Comparison of ENCODE assay signal across 29 cellular contexts in genomic region chr13:100904293-100904976, GRCh38.
"Had no signal": no experiment of that assay in that cellular context is flagged by ENCODE, and none has a peak within 500 bp of the region (broad histone marks: within the 10 kb centered on the region; RNA-seq: fewer than 3 reads in every experiment).

No MANE protein-coding gene starts in this region.

- ATAC-seq: stimulated activated effector memory CD8-positive, alpha-beta T cell treated with anti-CD3 and anti-CD28 coated beads, Interleukin-12 subunit alpha, Interleukin-12 subunit beta, amount 100 ng/mL, for 72 hours; stimulated activated memory B cell treated with anti-CD40 and anti-IgM and Interleukin-4, amounts not matched to agents 10 μg/mL and 1 μg/mL and 100 μg/mL, for 72 hours; stimulated activated naive B cell treated with anti-CD40 and anti-IgM and Interleukin-4, amounts not matched to agents 10 μg/mL and 1 μg/mL and 100 μg/mL, for 72 hours; stimulated activated naive CD8-positive, alpha-beta T cell treated with anti-CD3 and anti-CD28 coated beads, Interleukin-15, amount 100 ng/mL, for 72 hours; stimulated activated naive CD8-positive, alpha-beta T cell treated with anti-CD3 and anti-CD28 coated beads, Interleukin-15, Interleukin-2, amounts not matched to agents 100 U/mL and 50 U/mL, for 24 hours; upper lobe of right lung had no signal

- H3K36me3 Mint-ChIP-seq: stimulated activated effector memory CD8-positive, alpha-beta T cell treated with anti-CD3 and anti-CD28 coated beads, Interleukin-12 subunit alpha, Interleukin-12 subunit beta, amount 100 ng/mL, for 72 hours; stimulated activated memory B cell treated with anti-CD40 and anti-IgM and Interleukin-4, amounts not matched to agents 10 μg/mL and 1 μg/mL and 100 μg/mL, for 72 hours; stimulated activated naive B cell treated with anti-CD40 and anti-IgM and Interleukin-4, amounts not matched to agents 10 μg/mL and 1 μg/mL and 100 μg/mL, for 72 hours; type B pancreatic cell had no signal

- H3K27ac ChIP-seq: stomach, suprapubic skin, testis, thoracic aorta, thyroid gland, tibial artery, tibial nerve, transverse colon, upper lobe of left lung, upper lobe of right lung, uterus, vagina had no signal

- H3K4me1 ChIP-seq: stomach, suprapubic skin, testis, thyroid gland, tibial artery, tibial nerve, transverse colon, upper lobe of left lung, upper lobe of right lung, uterus, vagina had no signal

- DNase-seq: stimulated activated CD4-positive, alpha-beta T cell treated with anti-CD3 and anti-CD28 coated beads, Interleukin-2, amount 100 ng/mL, for 48 hours; stimulated activated CD4-positive, alpha-beta T cell treated with anti-CD3 and anti-CD28 coated beads, Interleukin-4, amount 100 ng/mL, for 1 hour; stimulated activated CD4-positive, alpha-beta T cell treated with anti-CD3 and anti-CD28 coated beads, Interleukin-4, amount 100 ng/mL, for 24 hours; stimulated activated CD4-positive, alpha-beta T cell treated with anti-CD3 and anti-CD28 coated beads, Interleukin-4, amount 100 ng/mL, for 4 hours; stimulated activated CD8-positive, alpha-beta memory T cell treated with anti-CD3 and anti-CD28 coated beads, Interleukin-4, amount 100 ng/mL, for 48 hours; stimulated activated naive B cell treated with anti-CD40 and anti-IgM and Interleukin-4, amounts not matched to agents 10 μg/mL and 1 μg/mL and 100 μg/mL, for 72 hours; stimulated activated naive CD4-positive, alpha-beta T cell; stimulated activated naive CD4-positive, alpha-beta T cell treated with Interleukin-2 at 50 U/mL for 16 hours; stimulated activated naive CD8-positive, alpha-beta T cell treated with anti-CD3 and anti-CD28 coated beads, Interleukin-15, amount 100 ng/mL, for 72 hours; stimulated activated naive CD8-positive, alpha-beta T cell treated with anti-CD3 and anti-CD28 coated beads, Interleukin-15, Interleukin-2, amounts not matched to agents 100 U/mL and 50 U/mL, for 24 hours; stomach; substantia nigra; testis; thyroid gland; tibial artery; transverse colon; trophoblast cell; upper lobe of left lung; upper lobe of right lung; uterus had no signal

- H3K4me3 Mint-ChIP-seq: stimulated activated effector memory CD8-positive, alpha-beta T cell treated with anti-CD3 and anti-CD28 coated beads, Interleukin-12 subunit alpha, Interleukin-12 subunit beta, amount 100 ng/mL, for 72 hours; stimulated activated memory B cell treated with anti-CD40 and anti-IgM and Interleukin-4, amounts not matched to agents 10 μg/mL and 1 μg/mL and 100 μg/mL, for 72 hours; stimulated activated naive B cell treated with anti-CD40 and anti-IgM and Interleukin-4, amounts not matched to agents 10 μg/mL and 1 μg/mL and 100 μg/mL, for 72 hours; stimulated activated naive CD8-positive, alpha-beta T cell treated with anti-CD3 and anti-CD28 coated beads, Interleukin-15, amount 100 ng/mL, for 72 hours; stimulated activated naive CD8-positive, alpha-beta T cell treated with anti-CD3 and anti-CD28 coated beads, Interleukin-15, Interleukin-2, amounts not matched to agents 100 ng/mL and 50 ng/mL, for 24 hours; type B pancreatic cell had no signal

- FAIRE-seq: urothelium cell line had no signal

- H3K27me3 Mint-ChIP-seq: stimulated activated naive B cell treated with anti-CD40 and anti-IgM and Interleukin-4, amounts not matched to agents 10 μg/mL and 1 μg/mL and 100 μg/mL, for 72 hours; type B pancreatic cell had no signal

- H3K27ac Mint-ChIP-seq: stimulated activated effector memory CD8-positive, alpha-beta T cell treated with anti-CD3 and anti-CD28 coated beads, Interleukin-12 subunit alpha, Interleukin-12 subunit beta, amount 100 ng/mL, for 72 hours; stimulated activated memory B cell treated with anti-CD40 and anti-IgM and Interleukin-4, amounts not matched to agents 10 μg/mL and 1 μg/mL and 100 μg/mL, for 72 hours; stimulated activated naive B cell treated with anti-CD40 and anti-IgM and Interleukin-4, amounts not matched to agents 10 μg/mL and 1 μg/mL and 100 μg/mL, for 72 hours; stimulated activated naive CD8-positive, alpha-beta T cell treated with anti-CD3 and anti-CD28 coated beads, Interleukin-15, Interleukin-2, amounts not matched to agents 100 ng/mL and 50 ng/mL, for 24 hours; type B pancreatic cell had no signal

- H3K36me3 ChIP-seq: stomach, suprapubic skin, thoracic aorta, thyroid gland, tibial artery, tibial nerve, transverse colon, upper lobe of left lung, upper lobe of right lung, uterus, vagina had no signal

- H3K9me3 ChIP-seq: stomach, suprapubic skin, testis, thoracic aorta, thyroid gland, tibial artery, tibial nerve, transverse colon, upper lobe of left lung, upper lobe of right lung, uterus, vagina had no signal

- H3K27me3 ChIP-seq: stomach, suprapubic skin, testis, thyroid gland, tibial artery, tibial nerve, transverse colon, upper lobe of left lung, upper lobe of right lung, uterus, vagina had no signal

- H3K4me3 ChIP-seq: stomach, suprapubic skin, testis, thoracic aorta, thyroid gland, tibial artery, tibial nerve, transverse colon, upper lobe of left lung, upper lobe of right lung, uterus, vagina had no signal

- H3K4me1 Mint-ChIP-seq: stimulated activated effector memory CD8-positive, alpha-beta T cell treated with anti-CD3 and anti-CD28 coated beads, Interleukin-12 subunit alpha, Interleukin-12 subunit beta, amount 100 ng/mL, for 72 hours; stimulated activated memory B cell treated with anti-CD40 and anti-IgM and Interleukin-4, amounts not matched to agents 10 μg/mL and 1 μg/mL and 100 μg/mL, for 72 hours; stimulated activated naive B cell treated with anti-CD40 and anti-IgM and Interleukin-4, amounts not matched to agents 10 μg/mL and 1 μg/mL and 100 μg/mL, for 72 hours; stimulated activated naive CD8-positive, alpha-beta T cell treated with anti-CD3 and anti-CD28 coated beads, Interleukin-15, amount 100 ng/mL, for 72 hours had no signal

- H3K9me3 Mint-ChIP-seq: stimulated activated effector memory CD8-positive, alpha-beta T cell treated with anti-CD3 and anti-CD28 coated beads, Interleukin-12 subunit alpha, Interleukin-12 subunit beta, amount 100 ng/mL, for 72 hours; stimulated activated naive CD8-positive, alpha-beta T cell treated with anti-CD3 and anti-CD28 coated beads, Interleukin-15, Interleukin-2, amounts not matched to agents 100 ng/mL and 50 ng/mL, for 24 hours; type B pancreatic cell had no signal
